ENCODE assay signal across 8 cellular contexts in genomic region chr17:58344791-58345157, GRCh38. TPM values are rescaled to one million over a fixed set of nuclear protein-coding genes. Genes with fewer than 3 reads are reported as not detected.
DNase-seq lines count a peak whose midpoint lies in the region; ATAC-seq and TF ChIP-seq lines count a peak whose summit lies in the region.

No MANE protein-coding gene starts in this region.

- no peak for TF ChIP-seq CTCF in Caco-2 (IDR thresholded peaks at IDR 0.05; ENCODE audit: insufficient read depth in 1 of 2, low read depth in 1 of 2, low read length in 1 of 2, severe bottlenecking in 1 of 2, unreplicated experiment in 1 of 2)

- no peaks in the 10 kb centered on the region for H3K9me3 Mint-ChIP-seq in Caco-2 (ENCODE audit: unreplicated experiment)

- peak; percentile 89 for DNase-seq in activated CD8-positive, alpha-beta memory T cell treated with anti-CD3 and anti-CD28 coated beads for 24 hours
- DNase-seq in activated CD8-positive, alpha-beta memory T cell treated with anti-CD3 and anti-CD28 coated beads, Interleukin-2, amount 50 U/mL, for 48 hours, result no peak
- DNase-seq in activated T-cell treated with anti-CD3 and anti-CD28 coated beads for 24 hours (ENCODE audit: low read depth) (peak; percentile 64), left lobe of liver (ENCODE audit: low spot score) (no peak), HuH-7.5 (ENCODE audit: low spot score) (no peak), Caco-2 (no peak)
- DNase-seq in stimulated activated CD4-positive, alpha-beta T cell treated with anti-CD3 and anti-CD28 coated beads, Interleukin-12 subunit alpha, Interleukin-12 subunit beta, amount 100 ng/mL, for 4 hours, result peak; percentile 53

- no peak overlapping the region for H3K4me3 Mint-ChIP-seq in Caco-2 (ENCODE audit: unreplicated experiment)

- CTCF ChIA-PET in Caco-2 (lab: Charles Lee), result interaction anchor here (1.1 to 1.4 kb wide), 2 partner anchors 27 to 73 kb away, joined by 5 read pairs; partner anchors contain the start of gene RNF43

- intact Hi-C loops in Caco-2 (cut with micrococcal nuclease; ENCODE audit: unreplicated experiment), result no loop called here

- peaks cover 10% of the 10 kb centered on the region for H3K36me3 ChIP-seq in Caco-2 (ENCODE audit: control insufficient read depth, insufficient read depth, low read length)

- H3K4me3 ChIP-seq in Caco-2 (ENCODE audit: low read depth, low read length), result no peak overlapping the region

- peaks cover 96% of the 10 kb centered on the region for H3K36me3 Mint-ChIP-seq in Caco-2 (ENCODE audit: insufficient read depth, unreplicated experiment)

- H3K9me3 ChIP-seq in Caco-2, result no peaks in the 10 kb centered on the region

- POLR2A ChIA-PET in Caco-2 (lab: Charles Lee), result interaction anchor here (0.6 to 1.2 kb wide), 2 partner anchors 16 to 73 kb away, joined by 4 read pairs; partner anchors contain the start of gene RNF43

- no TSS peak for BruUV-seq in Caco-2 (replicated peaks; lab: Mats Ljungman, UMichigan)

- H3K27me3 ChIP-seq in Caco-2 (replicated peaks; ENCODE audit: control insufficient read depth, insufficient read depth, low read length), result no peaks in the 10 kb centered on the region

- H3K4me1 ChIP-seq in Caco-2, result no peaks in the 10 kb centered on the region

- H3K4me1 Mint-ChIP-seq in Caco-2 (ENCODE audit: low read depth, unreplicated experiment), result no peaks in the 10 kb centered on the region

- ATAC-seq in HG03342 (IDR thresholded peaks at IDR 0.05; ENCODE audit: unreplicated experiment) (peak; percentile 37), left lobe of liver (no peak)

- no peak overlapping the region for H3K27ac Mint-ChIP-seq in Caco-2 (ENCODE audit: unreplicated experiment)

- no peaks in the 10 kb centered on the region for H3K27me3 Mint-ChIP-seq in Caco-2 (ENCODE audit: insufficient read depth, unreplicated experiment)

RNA-seq across cellular contexts. Expression of gene SUPT4H1, which starts 7.2 kb away (rescaled TPM):
- total RNA-seq in left lobe of liver (40.0 TPM), Caco-2 (2022) (70.9 and 71.4 TPM in 2 replicates)

RNA-seq across cellular contexts. Expression of gene TSPOAP1, which starts 16.2 kb away (rescaled TPM):
- 6.5 TPM for total RNA-seq in left lobe of liver
- 6.0 and 7.4 TPM in 2 replicates for total RNA-seq in Caco-2 (2022)

Comparison
In these comparisons a context has a peak if more than half of its experiments do, and no peak if none do; other contexts are left out.
1. DNase-seq: peak in activated CD8-positive, alpha-beta memory T cell treated with anti-CD3 and anti-CD28 coated beads for 24 hours (single experiment), activated T-cell treated with anti-CD3 and anti-CD28 coated beads for 24 hours (single experiment) and stimulated activated CD4-positive, alpha-beta T cell treated with anti-CD3 and anti-CD28 coated beads, Interleukin-12 subunit alpha, Interleukin-12 subunit beta, amount 100 ng/mL, for 4 hours (single experiment); none in activated CD8-positive, alpha-beta memory T cell treated with anti-CD3 and anti-CD28 coated beads, Interleukin-2, amount 50 U/mL, for 48 hours (single experiment), left lobe of liver (single experiment), HuH-7.5 (single experiment) and Caco-2 (0 of 2).